Comparison of ENCODE assay signal across 1 cellular context in genomic region chr14:35292051-35292769, GRCh38.
TF ChIP-seq lines count a peak whose summit lies in the region.

PSMA6 (plus strand) TSS chr14:35292382; CDS start chr14:35292477, 95 bp downstream.

TF ChIP-seq in K562, 482 proteins besides CTCF, POLR2A, EP300 and RAD21 (continued from another document and continues in another):
- peak; percentile 35; the same call in 1 of the 2 replicates for TF ChIP-seq MAX (CRISPR knock-in tag; IDR thresholded peaks at IDR 0.05)
- peak; percentile 49 for TF ChIP-seq TAF9B (IDR thresholded peaks at IDR 0.05; ENCODE audit: partially characterized antibody)
- no peak for TF ChIP-seq YBX1 (IDR thresholded peaks at IDR 0.05)
- TF ChIP-seq SP2 (IDR thresholded peaks at IDR 0.05; ENCODE audit: extremely low read depth, low read depth, low read length, poor library complexity, severe bottlenecking): no peak
- TF ChIP-seq ZNF3 (CRISPR knock-in tag; IDR thresholded peaks at IDR 0.05): no peak
- peak; percentile 58; the same call in 1 of the 2 replicates for TF ChIP-seq CREB3L1 (IDR thresholded peaks at IDR 0.05; ENCODE audit: borderline replicate concordance, low read depth)
- peak; percentile 98 for TF ChIP-seq GABPA (tag; conservative IDR thresholded peaks at IDR 0.05; ENCODE audit: low read depth)
- no peak for TF ChIP-seq MAFK (IDR thresholded peaks at IDR 0.05; ENCODE audit: low read length)
- TF ChIP-seq HMG20B (CRISPR knock-in tag; IDR thresholded peaks at IDR 0.05): no peak
- no peak for TF ChIP-seq ZBTB26 (CRISPR knock-in tag; IDR thresholded peaks at IDR 0.05)
- TF ChIP-seq THRAP3 (IDR thresholded peaks at IDR 0.05; ENCODE audit: borderline replicate concordance): no peak
- TF ChIP-seq TBP (optimal IDR thresholded peaks at IDR 0.05; ENCODE audit: low read depth, low read length): peak; percentile 68
- no peak for TF ChIP-seq AFF4 (CRISPR knock-in tag; IDR thresholded peaks at IDR 0.05)
- peak; percentile 60 for TF ChIP-seq KDM5B (IDR thresholded peaks at IDR 0.05; ENCODE audit: insufficient replicate concordance, low read depth, low read length)
- TF ChIP-seq PHF21A (IDR thresholded peaks at IDR 0.05; ENCODE audit: borderline replicate concordance, low read depth): no peak
- TF ChIP-seq CBFA2T3 (IDR thresholded peaks at IDR 0.05): no peak
- no peak for TF ChIP-seq CREB1 (IDR thresholded peaks at IDR 0.05)
- TF ChIP-seq CREB1 (CRISPR knock-in tag; IDR thresholded peaks at IDR 0.05): 0 out of 2 replicates have a peak, but pooled peaks have one; percentile 27
- TF ChIP-seq EP400 (IDR thresholded peaks at IDR 0.05): peak; percentile 86
- peak; percentile 66; the same call in 1 of the 2 replicates for TF ChIP-seq ATF7 (IDR thresholded peaks at IDR 0.05)
- TF ChIP-seq TOE1 (IDR thresholded peaks at IDR 0.05; ENCODE audit: borderline replicate concordance): peak; percentile 19; the same call in 1 of the 2 replicates
- no peak for TF ChIP-seq TOE1 (CRISPR knock-in tag; IDR thresholded peaks at IDR 0.05; ENCODE audit: borderline replicate concordance, low read depth)
- TF ChIP-seq HDAC3 (IDR thresholded peaks at IDR 0.05; ENCODE audit: borderline replicate concordance, partially characterized antibody): no peak
- TF ChIP-seq RBM22 (IDR thresholded peaks at IDR 0.05; ENCODE audit: low read depth, low read length, poor library complexity, severe bottlenecking): no peak
- peak; percentile 47; the same call in 1 of the 2 replicates for TF ChIP-seq ZBTB17 (CRISPR knock-in tag; IDR thresholded peaks at IDR 0.05)
- TF ChIP-seq CXXC5 (CRISPR knock-in tag; IDR thresholded peaks at IDR 0.05): peak; percentile 54
- TF ChIP-seq POLR2AphosphoS2 (IDR thresholded peaks at IDR 0.05; ENCODE audit: low read length): peak; percentile 56; the same call in 1 of the 2 replicates
- TF ChIP-seq NFRKB (IDR thresholded peaks at IDR 0.05; ENCODE audit: low read depth): no peak
- no peak for TF ChIP-seq JUNB (CRISPR knock-in tag; conservative IDR thresholded peaks at IDR 0.05)
- TF ChIP-seq SIN3A (IDR thresholded peaks at IDR 0.05; ENCODE audit: borderline replicate concordance in 2 of 2, control insufficient read depth in 1 of 2, low read depth in 2 of 2, low read length in 2 of 2): peak; percentile 33 to 87; a peak in 2 of 4 replicates
- no peak for TF ChIP-seq ZNF584 (CRISPR knock-in tag; IDR thresholded peaks at IDR 0.05; ENCODE audit: low read depth)
- TF ChIP-seq ZNF232 (CRISPR knock-in tag; IDR thresholded peaks at IDR 0.05): no peak
- TF ChIP-seq ZBTB40 (IDR thresholded peaks at IDR 0.05): peak; percentile 98
- no peak for TF ChIP-seq ZBTB40 (CRISPR knock-in tag; IDR thresholded peaks at IDR 0.05)
- TF ChIP-seq ZNF316 (IDR thresholded peaks at IDR 0.05): peak; percentile 65
- no peak for TF ChIP-seq DEAF1 (CRISPR knock-in tag; IDR thresholded peaks at IDR 0.05)
- no peak for TF ChIP-seq PTTG1 (tag; IDR thresholded peaks at IDR 0.05; ENCODE audit: low read depth)
- TF ChIP-seq TEAD1 (CRISPR knock-in tag; IDR thresholded peaks at IDR 0.05): no peak
- no peak for TF ChIP-seq ZNF395 (CRISPR knock-in tag; IDR thresholded peaks at IDR 0.05)
- TF ChIP-seq PRMT5 (CRISPR knock-in tag; IDR thresholded peaks at IDR 0.05): no peak
- no peak for TF ChIP-seq LEF1 (IDR thresholded peaks at IDR 0.05)
- no peak for TF ChIP-seq FOXJ2 (tag; IDR thresholded peaks at IDR 0.05)
- no peak for TF ChIP-seq HNRNPL (IDR thresholded peaks at IDR 0.05; ENCODE audit: low read depth, low read length)
- no peak for TF ChIP-seq DLX4 (CRISPR knock-in tag; IDR thresholded peaks at IDR 0.05)
- no peak for TF ChIP-seq ZNF124 (CRISPR knock-in tag; IDR thresholded peaks at IDR 0.05)
- no peak for TF ChIP-seq ZNF551 (CRISPR knock-in tag; IDR thresholded peaks at IDR 0.05)
- no peak for TF ChIP-seq TEAD2 (tag; IDR thresholded peaks at IDR 0.05)
- TF ChIP-seq POLR2G (IDR thresholded peaks at IDR 0.05; ENCODE audit: low read depth, low read length): peak; percentile 85
- no peak for TF ChIP-seq USF1 (CRISPR knock-in tag; IDR thresholded peaks at IDR 0.05)
